Comparison of ENCODE assay signal across 26 cellular contexts in genomic region chr13:108993346-108993745, GRCh38.
DNase-seq lines count a peak whose midpoint lies in the region; ATAC-seq, FAIRE-seq and TF ChIP-seq lines count a peak whose summit lies in the region.
"Had no signal": no experiment of that assay in that cellular context is flagged by ENCODE, and none has a peak within 500 bp of the region (broad histone marks: within the 10 kb centered on the region; RNA-seq: fewer than 3 reads in every experiment).

No MANE protein-coding gene starts in this region.

- H3K18ac ChIP-seq in mesenchymal stem cell (ENCODE audit: low read depth in 1 of 2, low read length in 2 of 2) (no peak overlapping the region), mesendoderm (ENCODE audit: low read length) (no peak overlapping the region)

- no peaks in the 10 kb centered on the region for H3K9me2 ChIP-seq in GM23248 (ENCODE audit: insufficient read depth)

- TF ChIP-seq EP300 in K562 (IDR thresholded peaks at IDR 0.05; ENCODE audit: low read length) = no peak

- H3K4me1 ChIP-seq in GM23248 (ENCODE audit: insufficient read depth) = 0 out of 2 replicates have a peak, but pooled peaks cover 8% of the 10 kb centered on the region
- no peaks in the 10 kb centered on the region for H3K4me1 ChIP-seq in K562 (replicated peaks in 1 of 2; ENCODE audit: control insufficient read depth in 2 of 2, insufficient read depth in 2 of 2, low read length in 2 of 2)
- H3K4me1 ChIP-seq in mesenchymal stem cell (ENCODE audit: control insufficient read depth, insufficient read depth, low read depth, low read length) = no peaks in the 10 kb centered on the region
- no peaks in the 10 kb centered on the region for H3K4me1 ChIP-seq in colonic mucosa
- H3K4me1 ChIP-seq in mesendoderm (ENCODE audit: control insufficient read depth, low read depth, low read length) = no peaks in the 10 kb centered on the region
- H3K4me1 ChIP-seq: ascending aorta, BE2C, Caco-2, pancreas, thyroid gland had no signal

- no peak overlapping the region for H2BK15ac ChIP-seq in mesenchymal stem cell (ENCODE audit: low read depth, poor library complexity, severe bottlenecking)
- no peak overlapping the region for H2BK15ac ChIP-seq in mesendoderm (replicated peaks; ENCODE audit: low read depth)

- no peaks in the 10 kb centered on the region for H3K36me3 ChIP-seq in GM23248 (ENCODE audit: low read depth)
- H3K36me3 ChIP-seq in K562 (ENCODE audit: control insufficient read depth, insufficient read depth, low read length) = no peaks in the 10 kb centered on the region
- no peaks in the 10 kb centered on the region for H3K36me3 ChIP-seq in mesenchymal stem cell (ENCODE audit: control insufficient read depth in 1 of 2, insufficient read depth in 2 of 2, low read depth in 1 of 2, low read length in 2 of 2)
- H3K36me3 ChIP-seq in colonic mucosa = no peaks in the 10 kb centered on the region
- H3K36me3 ChIP-seq in mesendoderm (ENCODE audit: control insufficient read depth, insufficient read depth, low read length) = no peaks in the 10 kb centered on the region
- H3K36me3 ChIP-seq: ascending aorta, BE2C, pancreas, thyroid gland had no signal

- no peak overlapping the region for H3K14ac ChIP-seq in mesenchymal stem cell (ENCODE audit: low read length in 2 of 2)

- H2AFZ ChIP-seq in GM23248 (no peak overlapping the region), K562 (ENCODE audit: low read depth, low read length) (no peak overlapping the region), mesenchymal stem cell (ENCODE audit: low read depth, low read length) (no peak overlapping the region)

- H3K23ac ChIP-seq in mesenchymal stem cell (ENCODE audit: low read length in 2 of 2) (no peak overlapping the region), mesendoderm (ENCODE audit: low read length) (no peak overlapping the region)

- TF ChIP-seq CTCF in K562 (IDR thresholded peaks at IDR 0.05 in 2 of 3, conservative IDR thresholded peaks at IDR 0.05 in 1 of 3; ENCODE audit: insufficient read depth in 2 of 3, low read depth in 1 of 3, low read length in 3 of 3) (no peak), colonic mucosa (IDR thresholded peaks at IDR 0.05) (no peak)

- H2BK120ac ChIP-seq in mesenchymal stem cell (ENCODE audit: low read depth, low read length) (no peak overlapping the region), mesendoderm (ENCODE audit: low read depth, low read length) (no peak overlapping the region)

- TF ChIP-seq RAD21 in K562 (CRISPR knock-in tag; conservative IDR thresholded peaks at IDR 0.05 in 1 of 2, IDR thresholded peaks at IDR 0.05 in 1 of 2) = no peak

- H4K8ac ChIP-seq in mesenchymal stem cell (ENCODE audit: low read length) = no peak overlapping the region
- no peak overlapping the region for H4K8ac ChIP-seq in mesendoderm (ENCODE audit: low read depth, low read length)

- H3K56ac ChIP-seq in mesendoderm (ENCODE audit: low read length) = no peak overlapping the region

- POLR2A ChIA-PET in K562 (lab: Yijun Ruan, JAX) = interaction anchor here (0.6 kb wide), 1 partner anchor 35 kb away, joined by 3 read pairs; no protein-coding TSS in a partner anchor

- H3K4me2 ChIP-seq in GM23248 (ENCODE audit: unreplicated experiment) (no peak overlapping the region), K562 (ENCODE audit: insufficient read depth, low read length) (no peak overlapping the region), mesenchymal stem cell (ENCODE audit: low read length, poor library complexity, severe bottlenecking) (no peak overlapping the region), mesendoderm (ENCODE audit: low read length) (no peak overlapping the region)

- no peak overlapping the region for H4K91ac ChIP-seq in mesenchymal stem cell (ENCODE audit: low read length)

- WGBS in GM23248 (ENCODE audit: low coverage in 1 of 2, low lambda C conversion rate in 2 of 2, missing lambda C conversion rate in 2 of 2), 2 experiments = 27 to 30% methylated on average over 5 of the region's 5 CpGs
- WGBS in K562 (ENCODE audit: insufficient coverage, low coverage, missing lambda C conversion rate) = 7% methylated on average over 5 of the region's 5 CpGs
- WGBS in mesenchymal stem cell = 40% methylated on average over 2 of the region's 5 CpGs
- WGBS in mesendoderm (ENCODE audit: extremely low coverage, insufficient coverage, low lambda C conversion rate) = no CpG with 5 or more reads among the region's 5 CpGs

- no peaks in the 10 kb centered on the region for H3K9me1 ChIP-seq in K562 (ENCODE audit: control insufficient read depth, insufficient read depth, low read length)

- H2BK5ac ChIP-seq in mesenchymal stem cell (ENCODE audit: low read depth, low read length, poor library complexity, severe bottlenecking) (no peak overlapping the region), mesendoderm (ENCODE audit: low read length) (no peak overlapping the region)

- H3K27me3 ChIP-seq in GM23248 (replicated peaks; ENCODE audit: insufficient read depth) (no peaks in the 10 kb centered on the region), K562 (ENCODE audit: control insufficient read depth in 2 of 2, insufficient read depth in 2 of 2, low read length in 2 of 2) (no peaks in the 10 kb centered on the region), mesenchymal stem cell (ENCODE audit: control insufficient read depth in 1 of 2, insufficient read depth in 1 of 2, low read length in 2 of 2) (no peaks in the 10 kb centered on the region), colonic mucosa (no peaks in the 10 kb centered on the region), mesendoderm (ENCODE audit: insufficient read depth, low read length, poor library complexity) (no peaks in the 10 kb centered on the region)
- H3K27me3 ChIP-seq: ascending aorta, pancreas, thyroid gland had no signal

- CTCF ChIA-PET in K562 (lab: Yijun Ruan, JAX; ENCODE audit: low intra/inter-chr PET ratio) = no interaction called here

- no peaks in the 10 kb centered on the region for H3K79me2 ChIP-seq in GM23248 (ENCODE audit: insufficient read depth)
- H3K79me2 ChIP-seq in K562 (ENCODE audit: control insufficient read depth, insufficient read depth, low read length) = no peaks in the 10 kb centered on the region
- no peaks in the 10 kb centered on the region for H3K79me2 ChIP-seq in mesendoderm (ENCODE audit: control insufficient read depth, insufficient read depth, low read length)

- H3F3A ChIP-seq in GM23248 (ENCODE audit: insufficient read depth) = no peaks in the 10 kb centered on the region

- H3K9me3 ChIP-seq in GM23248 (ENCODE audit: low read depth) (no peaks in the 10 kb centered on the region), K562 (replicated peaks; ENCODE audit: control insufficient read depth, insufficient read depth, low read depth, low read length) (no peaks in the 10 kb centered on the region), mesenchymal stem cell (ENCODE audit: control insufficient read depth, low read length) (no peaks in the 10 kb centered on the region), colonic mucosa (no peaks in the 10 kb centered on the region)
- H3K9me3 ChIP-seq: ascending aorta, BE2C, Caco-2, pancreas, thyroid gland had no signal

- H3K9ac ChIP-seq in GM23248 (no peak overlapping the region), K562 (ENCODE audit: insufficient read depth in 1 of 2, low read depth in 2 of 2, low read length in 2 of 2) (no peak overlapping the region), mesenchymal stem cell (ENCODE audit: low read length) (no peak overlapping the region), colonic mucosa (ENCODE audit: low read depth in 2 of 2, low read length in 2 of 2) (no peak overlapping the region), mesendoderm (ENCODE audit: low read length) (no peak overlapping the region)

- H3K79me1 ChIP-seq in mesenchymal stem cell (replicated peaks; ENCODE audit: low read length, poor library complexity, severe bottlenecking) (no peaks in the 10 kb centered on the region), mesendoderm (ENCODE audit: low read length) (no peaks in the 10 kb centered on the region)

- H4K5ac ChIP-seq in mesendoderm (ENCODE audit: low read length) = no peak overlapping the region

- peak; percentile 54 for DNase-seq in GM23248
- DNase-seq in NOMO-1 treated with DMSO at 0.1 percent for 48 hours (lab: John Stamatoyannopoulos, UW; ENCODE audit: unreplicated experiment) = peak; percentile 90
- no peak for DNase-seq in K562 (ENCODE audit: extremely low read depth in 1 of 4, low spot score in 3 of 4)
- peak; percentile 47 for DNase-seq in mesenchymal stem cell
- DNase-seq in colonic mucosa = no peak
- DNase-seq in mesendoderm = no peak
- DNase-seq: activated CD4-positive, alpha-beta T cell treated with anti-CD3 and anti-CD28 coated beads, Interleukin-2, amount 10 ng/mL, durations not matched to agents 7 days and 5 days; activated CD8-positive, alpha-beta memory T cell treated with anti-CD3 and anti-CD28 coated beads, Interleukin-2, amount 50 U/mL, for 4 hours; activated gamma-delta T cell; BE2C; Caco-2; H9; NCI-H187; NCI-H345; pancreas; SHP77; T-helper 1 cell; thyroid gland had no signal

- no TSS peak for BruUV-seq in K562 (replicated peaks; lab: Mats Ljungman, UMichigan)

- H4K20me1 ChIP-seq in GM23248 (ENCODE audit: insufficient read depth) = no peaks in the 10 kb centered on the region
- no peaks in the 10 kb centered on the region for H4K20me1 ChIP-seq in K562 (replicated peaks; ENCODE audit: control insufficient read depth, insufficient read depth, low read length)

- FAIRE-seq in K562 (lab: Jason Lieb, UNC) = no peak
- FAIRE-seq: endometrium, frontal cortex, pancreas had no signal

- H2AK5ac ChIP-seq in mesenchymal stem cell (ENCODE audit: low read length, severe bottlenecking) (no peak overlapping the region), mesendoderm (ENCODE audit: low read length) (no peak overlapping the region)

- intact Hi-C loops in K562 (cut with micrococcal nuclease) (no loop called here), colonic mucosa (cut with DNase I) (no loop called here)

- no peak for TF ChIP-seq POLR2A in K562 (conservative IDR thresholded peaks at IDR 0.05)

- ATAC-seq in K562 (no peak), HG03196 (IDR thresholded peaks at IDR 0.05; ENCODE audit: unreplicated experiment) (no peak), GM19397 (IDR thresholded peaks at IDR 0.05; ENCODE audit: unreplicated experiment) (no peak)
- ATAC-seq: natural killer cell treated with Interleukin-12 subunit alpha and Interleukin-12 subunit beta and Interleukin-15 and Interleukin-18, amount 100 ng/mL, for 72 hours; pancreas; sciatic nerve; stimulated activated memory B cell treated with anti-CD40 and anti-IgM and Interleukin-4, amounts not matched to agents 10 μg/mL and 1 μg/mL and 100 μg/mL, for 72 hours had no signal

- no peak overlapping the region for H3K27ac ChIP-seq in GM23248
- H3K27ac ChIP-seq in K562 (ENCODE audit: extremely low read depth, low read depth, low read length) = no peak overlapping the region
- no peak overlapping the region for H3K27ac ChIP-seq in mesenchymal stem cell (ENCODE audit: low read length, poor library complexity, severe bottlenecking)
- H3K27ac ChIP-seq in colonic mucosa = no peak overlapping the region
- no peak overlapping the region for H3K27ac ChIP-seq in mesendoderm (ENCODE audit: low read depth, low read length)
- H3K27ac ChIP-seq: ascending aorta, pancreas, thyroid gland had no signal

- H3K4me3 ChIP-seq in GM23248 = no peak overlapping the region
- H3K4me3 ChIP-seq in K562 = no peak overlapping the region
- no peak overlapping the region for H3K4me3 ChIP-seq in mesenchymal stem cell (ENCODE audit: insufficient read depth in 1 of 2, low read depth in 1 of 2, low read length in 2 of 2)
- no peak overlapping the region for H3K4me3 ChIP-seq in colonic mucosa
- H3K4me3 ChIP-seq in mesendoderm (ENCODE audit: low read length) = no peak overlapping the region
- H3K4me3 ChIP-seq: ascending aorta, pancreas, thyroid gland had no signal

- no peak overlapping the region for H2BK12ac ChIP-seq in mesenchymal stem cell (ENCODE audit: low read length in 2 of 2)

- H3K4ac ChIP-seq in mesenchymal stem cell (ENCODE audit: low read depth in 1 of 2, low read length in 2 of 2) = no peak overlapping the region
- no peak overlapping the region for H3K4ac ChIP-seq in mesendoderm (ENCODE audit: low read depth, low read length)

- in situ Hi-C loops in GM23248 (cut with MboI) = no loop called here
- in situ Hi-C loops in K562 (cut with MboI) = no loop called here

Comparison
In these comparisons a context has a peak if more than half of its experiments do, and no peak if none do; other contexts are left out.
1. DNase-seq: peak in GM23248 (single experiment), NOMO-1 treated with DMSO at 0.1 percent for 48 hours (single experiment) and mesenchymal stem cell (single experiment); none in K562 (0 of 4), colonic mucosa (single experiment) and mesendoderm (single experiment).